In the genomic region with DNA sequence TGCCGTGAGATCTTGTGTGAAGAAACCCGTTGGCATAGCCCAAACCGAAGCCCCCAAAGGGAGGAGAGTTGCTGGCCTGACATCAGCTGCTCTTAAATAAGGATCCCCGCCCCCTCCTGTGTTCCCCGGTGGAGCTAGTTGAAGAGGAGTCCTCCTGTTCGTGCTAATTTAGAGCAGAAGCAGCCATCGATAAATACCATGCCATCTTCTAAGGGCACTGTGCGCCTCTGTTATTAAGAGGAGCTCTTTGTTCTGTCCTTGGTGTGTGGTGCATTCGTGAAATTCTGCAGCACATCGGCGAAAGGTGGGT, we compare ENCODE assay signal across 1 cellular context.
TF ChIP-seq lines count a peak whose summit lies in the region.

No MANE protein-coding gene starts in this region.

TF ChIP-seq in GM12878, 131 proteins besides CTCF, POLR2A, EP300 and RAD21 (continued from another document):
- TF ChIP-seq, protein P1, sequence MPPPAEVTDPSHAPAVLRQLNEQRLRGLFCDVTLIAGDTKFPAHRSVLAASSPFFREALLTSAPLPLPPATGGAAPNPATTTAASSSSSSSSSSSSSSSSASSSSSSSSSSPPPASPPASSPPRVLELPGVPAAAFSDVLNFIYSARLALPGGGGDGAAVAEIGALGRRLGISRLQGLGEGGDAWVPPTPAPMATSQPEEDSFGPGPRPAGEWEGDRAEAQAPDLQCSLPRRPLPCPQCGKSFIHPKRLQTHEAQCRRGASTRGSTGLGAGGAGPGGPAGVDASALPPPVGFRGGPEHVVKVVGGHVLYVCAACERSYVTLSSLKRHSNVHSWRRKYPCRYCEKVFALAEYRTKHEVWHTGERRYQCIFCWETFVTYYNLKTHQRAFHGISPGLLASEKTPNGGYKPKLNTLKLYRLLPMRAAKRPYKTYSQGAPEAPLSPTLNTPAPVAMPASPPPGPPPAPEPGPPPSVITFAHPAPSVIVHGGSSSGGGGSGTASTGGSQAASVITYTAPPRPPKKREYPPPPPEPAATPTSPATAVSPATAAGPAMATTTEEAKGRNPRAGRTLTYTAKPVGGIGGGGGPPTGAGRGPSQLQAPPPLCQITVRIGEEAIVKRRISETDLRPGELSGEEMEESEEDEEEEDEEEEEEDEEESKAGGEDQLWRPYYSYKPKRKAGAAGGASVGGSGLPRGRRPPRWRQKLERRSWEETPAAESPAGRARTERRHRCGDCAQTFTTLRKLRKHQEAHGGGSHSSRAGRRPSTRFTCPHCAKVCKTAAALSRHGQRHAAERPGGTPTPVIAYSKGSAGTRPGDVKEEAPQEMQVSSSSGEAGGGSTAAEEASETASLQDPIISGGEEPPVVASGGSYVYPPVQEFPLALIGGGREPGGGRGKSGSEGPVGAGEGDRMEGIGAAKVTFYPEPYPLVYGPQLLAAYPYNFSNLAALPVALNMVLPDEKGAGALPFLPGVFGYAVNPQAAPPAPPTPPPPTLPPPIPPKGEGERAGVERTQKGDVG (CRISPR knock-in tag; IDR thresholded peaks at IDR 0.05): no peak
